ENCODE assay signal across 8 cellular contexts in the genomic region with DNA sequence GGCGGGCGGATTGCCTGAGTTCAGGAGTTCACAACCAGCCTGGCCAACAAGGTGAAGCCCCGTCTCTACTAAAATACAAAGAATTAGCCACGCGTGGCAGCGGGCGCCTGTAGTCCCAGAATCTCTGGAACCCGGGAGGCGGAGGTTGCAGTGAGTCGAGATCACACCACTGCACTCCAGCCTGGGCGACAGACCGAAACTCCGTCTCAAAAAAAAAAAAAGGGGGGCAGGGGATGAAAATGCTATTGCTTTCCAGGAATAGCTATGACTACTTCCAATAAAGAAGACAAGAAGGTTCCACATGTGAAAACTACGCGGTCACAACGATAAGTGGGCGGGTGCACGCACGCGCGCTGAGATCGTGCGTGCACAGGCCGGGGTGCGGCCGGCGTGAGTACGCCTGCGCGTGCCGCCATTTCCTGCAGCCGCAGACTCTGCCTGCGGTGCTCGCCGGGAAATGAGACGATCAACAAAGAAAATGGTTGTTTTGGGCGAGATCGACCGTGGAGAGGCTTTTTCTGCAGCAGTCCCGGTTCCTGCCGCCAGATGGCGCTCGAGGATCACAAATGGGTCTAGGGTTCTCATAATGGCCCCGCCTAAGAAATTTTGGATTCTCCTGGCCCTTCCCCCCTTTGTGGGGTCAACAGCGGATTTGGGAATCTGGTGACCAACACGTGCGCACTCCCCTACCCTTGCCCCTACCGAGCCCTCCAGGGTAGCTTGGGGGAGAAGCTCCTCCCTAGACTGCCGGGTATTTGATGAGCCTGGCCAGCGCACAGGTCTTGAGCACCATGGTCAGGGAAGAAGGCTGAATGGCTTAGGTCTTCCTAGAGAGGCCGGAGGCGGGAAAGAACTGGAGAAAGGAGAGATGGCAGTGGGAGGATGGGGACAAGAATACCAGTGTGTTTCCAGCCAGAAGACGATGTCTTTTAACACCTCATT. TPM values are rescaled to one million over a fixed set of nuclear protein-coding genes. Genes with fewer than 3 reads are reported as not detected.
DNase-seq lines count a peak whose midpoint lies in the region; ATAC-seq, FAIRE-seq and TF ChIP-seq lines count a peak whose summit lies in the region.

No MANE protein-coding gene starts in this region.

- H3K27ac ChIP-seq in ACC112 (ENCODE audit: low read depth, low read length), result no peak overlapping the region
- H3K27ac ChIP-seq in WERI-Rb-1, result no peak overlapping the region

- H3K9me3 ChIP-seq in WERI-Rb-1 (ENCODE audit: severe bottlenecking), result peaks cover 4% of the 10 kb centered on the region

- H2AFZ ChIP-seq in ACC112 (ENCODE audit: low read length, unreplicated experiment), result peak overlapping the region; percentile 36

- TF ChIP-seq CTCF in WERI-Rb-1 (IDR thresholded peaks at IDR 0.05; ENCODE audit: low read depth, low read length) (peak; percentile 91), bronchial epithelial cell (IDR thresholded peaks at IDR 0.05; ENCODE audit: insufficient read depth, low read length, severe bottlenecking) (peak; percentile 79)

- H3K4me3 ChIP-seq in ACC112 (ENCODE audit: low read depth, low read length) (peak overlapping the region; percentile 58; the same call in 1 of the 2 replicates), WERI-Rb-1 (ENCODE audit: low read depth, low read length) (no peak overlapping the region), bronchial epithelial cell (ENCODE audit: low read depth, low read length) (no peak overlapping the region)

- H3K27me3 ChIP-seq in ACC112 (ENCODE audit: insufficient read depth, low read length) (no peaks in the 10 kb centered on the region), WERI-Rb-1 (ENCODE audit: insufficient read depth, low read depth, severe bottlenecking) (peaks cover 60% of the 10 kb centered on the region), bronchial epithelial cell (ENCODE audit: control insufficient read depth, insufficient read depth, low read length) (no peaks in the 10 kb centered on the region)

- no peaks in the 10 kb centered on the region for H3K79me2 ChIP-seq in ACC112 (ENCODE audit: control insufficient read depth, insufficient read depth, low read length, unreplicated experiment)

- no peak for FAIRE-seq in bronchial epithelial cell (lab: Jason Lieb, UNC)

- no peaks in the 10 kb centered on the region for H3K4me1 ChIP-seq in ACC112 (ENCODE audit: control insufficient read depth, insufficient read depth, low read length, unreplicated experiment)

- DNase-seq in NCI-H2196 (lab: John Stamatoyannopoulos, UW; ENCODE audit: unreplicated experiment) (peak; percentile 84), WERI-Rb-1 (peak; percentile 88), bronchial epithelial cell (ENCODE audit: low read depth) (peak; percentile 59), iPS-NIHi7 (ENCODE audit: extremely low spot score) (peak; percentile 87), smooth muscle cell of the brain vasculature (ENCODE audit: low read depth, low spot score) (peak; percentile 69)

- ATAC-seq in GM18868 (IDR thresholded peaks at IDR 0.05; ENCODE audit: unreplicated experiment) (peak; percentile 96), HG03108 (IDR thresholded peaks at IDR 0.05; ENCODE audit: unreplicated experiment) (peak; percentile 88)

- no peaks in the 10 kb centered on the region for H3K36me3 ChIP-seq in ACC112 (ENCODE audit: insufficient read depth, low read length)
- H3K36me3 ChIP-seq in WERI-Rb-1, result no peaks in the 10 kb centered on the region
- peaks cover 38% of the 10 kb centered on the region for H3K36me3 ChIP-seq in bronchial epithelial cell (ENCODE audit: control insufficient read depth, insufficient read depth, low read length)

RNA-seq across cellular contexts. Expression of a gene that starts 35.1 kb away (rescaled TPM):
- total RNA-seq in bronchial epithelial cell, result not detected in 2 replicates
